Comparison of ENCODE assay signal across 8 cellular contexts in genomic region chr14:35365130-35366047, GRCh38.
DNase-seq lines count a peak whose midpoint lies in the region; ATAC-seq lines count a peak whose summit lies in the region.

No MANE protein-coding gene starts in this region.

- DNase-seq in AG20443 (ENCODE audit: low spot score) (peak; percentile 88), caudate nucleus (lab: John Stamatoyannopoulos, UW) (peak in 13 of 61 donors; percentile 6 to 58 (median 27)), medulla oblongata (ENCODE audit: extremely low spot score) (peak; percentile 62), cerebellar cortex (ENCODE audit: low spot score) (no peak), NCI-H1694 (lab: John Stamatoyannopoulos, UW) (no peak)
- peak; percentile 41 for DNase-seq in activated CD4-positive, CD25-positive, alpha-beta regulatory T cell treated with anti-CD3 and anti-CD28 coated beads, Interleukin-2, amount 50 U/mL, for 16 hours (ENCODE audit: low read depth, low spot score)
- peak; percentile 52 to 68 for DNase-seq in stimulated activated CD8-positive, alpha-beta memory T cell treated with anti-CD3 and anti-CD28 coated beads, Interleukin-4, amount 100 ng/mL, for 4 hours (ENCODE audit: low read depth in 2 of 2, low spot score in 1 of 2)

- peak overlapping the region; percentile 64 for H3K27ac ChIP-seq in caudate nucleus (ENCODE audit: low read depth, low read length)

- peak; percentile 44 for ATAC-seq in HG03342 (IDR thresholded peaks at IDR 0.05; ENCODE audit: unreplicated experiment)

Comparison
In these comparisons a context has a peak if more than half of its experiments do, and no peak if none do; other contexts are left out.
1. DNase-seq: peak in AG20443 (single experiment), activated CD4-positive, CD25-positive, alpha-beta regulatory T cell treated with anti-CD3 and anti-CD28 coated beads, Interleukin-2, amount 50 U/mL, for 16 hours (single experiment), medulla oblongata (single experiment) and stimulated activated CD8-positive, alpha-beta memory T cell treated with anti-CD3 and anti-CD28 coated beads, Interleukin-4, amount 100 ng/mL, for 4 hours (2 of 2); none in cerebellar cortex (single experiment) and NCI-H1694 (single experiment).